ENCODE assay signal across 16 cellular contexts in the genomic region with DNA sequence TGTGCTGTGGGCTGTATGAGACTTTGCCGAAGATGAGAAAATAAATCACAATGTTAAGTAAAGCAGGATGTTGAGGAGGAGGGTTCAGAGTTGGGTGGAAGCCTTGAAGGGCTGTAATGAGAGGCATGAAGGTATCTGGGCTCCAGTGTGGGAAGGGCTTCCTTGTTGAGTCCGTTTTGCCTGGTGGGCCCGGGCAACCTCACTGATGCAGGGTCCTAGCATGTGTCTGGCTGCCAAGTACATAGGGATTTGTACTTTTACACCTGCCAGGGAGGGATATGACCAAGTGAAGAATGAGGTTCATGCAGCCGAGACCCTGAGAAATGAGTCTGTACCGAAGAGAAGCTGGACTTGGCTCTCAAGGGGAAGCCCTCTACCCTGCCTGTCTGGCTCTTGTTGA. TPM values are rescaled to one million over a fixed set of nuclear protein-coding genes. Genes with fewer than 3 reads are reported as not detected.
"Had no signal": no experiment of that assay in that cellular context is flagged by ENCODE, and none has a peak within 500 bp of the region (broad histone marks: within the 10 kb centered on the region; RNA-seq: fewer than 3 reads in every experiment).

No MANE protein-coding gene starts in this region.

- ATAC-seq: effector memory CD8-positive, alpha-beta T cell had no signal

- H3K27me3 ChIP-seq: cardiac muscle cell, thyroid gland had no signal

- H3K36me3 Mint-ChIP-seq: activated CD4-positive, alpha-beta memory T cell treated with anti-CD3 and anti-CD28 coated beads for 36 hours; activated naive CD8-positive, alpha-beta T cell had no signal

- H3K27me3 Mint-ChIP-seq: activated B cell treated with CpG ODN at 0.5 μM for 24 hours; activated CD4-positive, alpha-beta memory T cell treated with anti-CD3 and anti-CD28 coated beads for 36 hours; activated naive CD8-positive, alpha-beta T cell had no signal

- H3K27ac ChIP-seq: cardiac muscle cell, thyroid gland had no signal

- H3K4me1 ChIP-seq: thyroid gland had no signal

- H3K4me1 Mint-ChIP-seq: activated B cell treated with CpG ODN at 0.5 μM for 24 hours, nephron progenitor cell had no signal

- H3K36me3 ChIP-seq: cardiac muscle cell, thyroid gland had no signal

- H3K27ac Mint-ChIP-seq: activated B cell treated with CpG ODN at 0.5 μM for 24 hours; activated CD4-positive, alpha-beta memory T cell treated with anti-CD3 and anti-CD28 coated beads for 36 hours; activated naive CD8-positive, alpha-beta T cell; effector memory CD8-positive, alpha-beta T cell; nephron progenitor cell; T-helper 2 cell treated with Interferon-gamma antibody and Interleukin-4, amounts not matched to agents 5 μg/mL and 100 μg/mL, for 36 hours had no signal

- DNase-seq: activated B cell treated with CpG ODN at 0.5 μM for 24 hours; activated CD4-positive, alpha-beta memory T cell treated with anti-CD3 and anti-CD28 coated beads for 36 hours; activated CD4-positive, alpha-beta T cell treated with anti-CD3 and anti-CD28 coated beads for 4 hours; dermis blood vessel endothelial cell; effector memory CD8-positive, alpha-beta T cell; midbrain; nephron progenitor cell; stimulated activated CD4-positive, alpha-beta T cell treated with anti-CD3 and anti-CD28 coated beads, Interleukin-12 subunit alpha, Interleukin-12 subunit beta, amount 100 ng/mL, for 4 hours; stimulated activated CD4-positive, alpha-beta T cell treated with anti-CD3 and anti-CD28 coated beads, Interleukin-1b, Interleukin-23, amount 100 ng/mL, for 48 hours; stimulated activated CD8-positive, alpha-beta memory T cell treated with anti-CD3 and anti-CD28 coated beads, Interleukin-4, amount 100 ng/mL, for 48 hours; stimulated activated naive CD4-positive, alpha-beta T cell; thyroid gland had no signal

- H3K9me3 ChIP-seq: thyroid gland had no signal

- H3K9me3 Mint-ChIP-seq: activated B cell treated with CpG ODN at 0.5 μM for 24 hours; activated CD4-positive, alpha-beta memory T cell treated with anti-CD3 and anti-CD28 coated beads for 36 hours; effector memory CD8-positive, alpha-beta T cell; nephron progenitor cell; T-helper 2 cell treated with Interferon-gamma antibody and Interleukin-4, amounts not matched to agents 5 μg/mL and 100 μg/mL, for 36 hours had no signal

- H3K4me3 Mint-ChIP-seq: activated B cell treated with CpG ODN at 0.5 μM for 24 hours; activated CD4-positive, alpha-beta memory T cell treated with anti-CD3 and anti-CD28 coated beads for 36 hours; activated naive CD8-positive, alpha-beta T cell; effector memory CD8-positive, alpha-beta T cell; nephron progenitor cell; T-helper 2 cell treated with Interferon-gamma antibody and Interleukin-4, amounts not matched to agents 5 μg/mL and 100 μg/mL, for 36 hours had no signal

- H3K4me3 ChIP-seq: cardiac muscle cell, lung, thyroid gland had no signal

RNA-seq across cellular contexts. Expression of a gene that starts 58.8 kb away (rescaled TPM):
- total RNA-seq: activated B cell treated with CpG ODN at 0.5 μM for 24 hours; activated CD4-positive, alpha-beta memory T cell treated with anti-CD3 and anti-CD28 coated beads for 36 hours had no signal
